1 cellular context compared by ENCODE assay signal in the genomic region with DNA sequence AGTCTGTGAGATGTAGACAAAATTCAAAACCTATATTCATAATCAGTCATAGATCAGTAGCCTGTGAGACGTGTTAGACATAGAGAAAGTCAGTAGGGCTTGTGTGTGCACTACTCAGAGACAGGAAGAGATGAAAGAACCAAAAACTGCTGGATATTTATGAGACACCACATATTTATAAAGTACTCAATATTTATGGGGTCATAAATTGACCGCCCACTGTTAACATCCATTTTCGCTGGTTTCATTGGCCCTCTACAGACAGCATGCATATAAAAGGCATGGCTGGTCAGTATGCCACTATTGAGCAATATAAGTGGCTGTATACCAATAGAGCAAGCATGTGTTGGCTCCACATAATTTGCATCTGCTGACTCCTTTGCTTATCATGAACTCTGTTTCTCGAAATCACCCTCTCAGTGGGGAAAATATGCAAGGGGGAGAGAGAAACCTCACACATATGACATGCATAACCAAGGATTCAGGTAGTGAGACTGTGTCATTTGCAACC.
A peak's percentile ranks its signal among the peaks of the same experiment; 100 is the strongest.
TF ChIP-seq lines count a peak whose summit lies in the region.

No MANE protein-coding gene starts in this region.

TF ChIP-seq in IMR-90, 13 proteins besides CTCF, POLR2A, EP300 and RAD21:
- TF ChIP-seq MAZ (IDR thresholded peaks at IDR 0.05; ENCODE audit: borderline replicate concordance, low read depth, low read length) (no peak), CEBPB (IDR thresholded peaks at IDR 0.05; ENCODE audit: low read depth, low read length) (peak; percentile 69), BHLHE40 (IDR thresholded peaks at IDR 0.05; ENCODE audit: low read depth, low read length) (no peak)
